Comparison of ENCODE assay signal across 1 cellular context in genomic region chr2:203908344-203909185, GRCh38.
TF ChIP-seq lines count a peak whose summit lies in the region.

No MANE protein-coding gene starts in this region.

TF ChIP-seq in GM12878, 131 proteins besides CTCF, POLR2A, EP300 and RAD21:
- TF ChIP-seq, protein P1, sequence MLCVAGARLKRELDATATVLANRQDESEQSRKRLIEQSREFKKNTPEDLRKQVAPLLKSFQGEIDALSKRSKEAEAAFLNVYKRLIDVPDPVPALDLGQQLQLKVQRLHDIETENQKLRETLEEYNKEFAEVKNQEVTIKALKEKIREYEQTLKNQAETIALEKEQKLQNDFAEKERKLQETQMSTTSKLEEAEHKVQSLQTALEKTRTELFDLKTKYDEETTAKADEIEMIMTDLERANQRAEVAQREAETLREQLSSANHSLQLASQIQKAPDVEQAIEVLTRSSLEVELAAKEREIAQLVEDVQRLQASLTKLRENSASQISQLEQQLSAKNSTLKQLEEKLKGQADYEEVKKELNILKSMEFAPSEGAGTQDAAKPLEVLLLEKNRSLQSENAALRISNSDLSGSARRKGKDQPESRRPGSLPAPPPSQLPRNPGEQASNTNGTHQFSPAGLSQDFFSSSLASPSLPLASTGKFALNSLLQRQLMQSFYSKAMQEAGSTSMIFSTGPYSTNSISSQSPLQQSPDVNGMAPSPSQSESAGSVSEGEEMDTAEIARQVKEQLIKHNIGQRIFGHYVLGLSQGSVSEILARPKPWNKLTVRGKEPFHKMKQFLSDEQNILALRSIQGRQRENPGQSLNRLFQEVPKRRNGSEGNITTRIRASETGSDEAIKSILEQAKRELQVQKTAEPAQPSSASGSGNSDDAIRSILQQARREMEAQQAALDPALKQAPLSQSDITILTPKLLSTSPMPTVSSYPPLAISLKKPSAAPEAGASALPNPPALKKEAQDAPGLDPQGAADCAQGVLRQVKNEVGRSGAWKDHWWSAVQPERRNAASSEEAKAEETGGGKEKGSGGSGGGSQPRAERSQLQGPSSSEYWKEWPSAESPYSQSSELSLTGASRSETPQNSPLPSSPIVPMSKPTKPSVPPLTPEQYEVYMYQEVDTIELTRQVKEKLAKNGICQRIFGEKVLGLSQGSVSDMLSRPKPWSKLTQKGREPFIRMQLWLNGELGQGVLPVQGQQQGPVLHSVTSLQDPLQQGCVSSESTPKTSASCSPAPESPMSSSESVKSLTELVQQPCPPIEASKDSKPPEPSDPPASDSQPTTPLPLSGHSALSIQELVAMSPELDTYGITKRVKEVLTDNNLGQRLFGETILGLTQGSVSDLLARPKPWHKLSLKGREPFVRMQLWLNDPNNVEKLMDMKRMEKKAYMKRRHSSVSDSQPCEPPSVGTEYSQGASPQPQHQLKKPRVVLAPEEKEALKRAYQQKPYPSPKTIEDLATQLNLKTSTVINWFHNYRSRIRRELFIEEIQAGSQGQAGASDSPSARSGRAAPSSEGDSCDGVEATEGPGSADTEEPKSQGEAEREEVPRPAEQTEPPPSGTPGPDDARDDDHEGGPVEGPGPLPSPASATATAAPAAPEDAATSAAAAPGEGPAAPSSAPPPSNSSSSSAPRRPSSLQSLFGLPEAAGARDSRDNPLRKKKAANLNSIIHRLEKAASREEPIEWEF (IDR thresholded peaks at IDR 0.05; ENCODE audit: insufficient replicate concordance, low read depth, low read length): no peak
- TF ChIP-seq ATF7 (IDR thresholded peaks at IDR 0.05; ENCODE audit: low read depth): no peak
- no peak for TF ChIP-seq JUND (IDR thresholded peaks at IDR 0.05; ENCODE audit: low read depth, low read length)
- TF ChIP-seq POLR2AphosphoS5 (IDR thresholded peaks at IDR 0.05; ENCODE audit: low read length): no peak
- peak; percentile 12; the same call in 1 of the 2 replicates for TF ChIP-seq SPI1 (IDR thresholded peaks at IDR 0.05; ENCODE audit: borderline replicate concordance, insufficient read depth, low read depth, low read length)
